ENCODE assay signal across 16 cellular contexts in genomic region chr14:74834682-74835392, GRCh38. TPM values are rescaled to one million over a fixed set of nuclear protein-coding genes. Genes with fewer than 3 reads are reported as not detected.
DNase-seq lines count a peak whose midpoint lies in the region; ATAC-seq, FAIRE-seq and TF ChIP-seq lines count a peak whose summit lies in the region.
"Had no signal": no experiment of that assay in that cellular context is flagged by ENCODE, and none has a peak within 500 bp of the region (broad histone marks: within the 10 kb centered on the region; RNA-seq: fewer than 3 reads in every experiment).

No MANE protein-coding gene starts in this region.

- TF ChIP-seq CTCF in Panc1 (IDR thresholded peaks at IDR 0.05) (no peak), endothelial cell of umbilical vein (IDR thresholded peaks at IDR 0.05; ENCODE audit: extremely low read depth in 1 of 2, insufficient read depth in 1 of 2, low read depth in 1 of 2, low read length in 2 of 2) (no peak), pancreas (IDR thresholded peaks at IDR 0.05) (no peak)

- no peak overlapping the region for H3K4me3 Mint-ChIP-seq in T-helper 2 cell treated with Interferon-gamma antibody and Interleukin-4, amounts not matched to agents 5 μg/mL and 100 μg/mL, for 36 hours

- peaks cover 5% of the 10 kb centered on the region; the same call in 1 of the 2 replicates for H3K36me3 ChIP-seq in Panc1 (ENCODE audit: control insufficient read depth, insufficient read depth, low read length)
- H3K36me3 ChIP-seq in endothelial cell of umbilical vein (ENCODE audit: control insufficient read depth in 2 of 2, extremely low read depth in 1 of 2, insufficient read depth in 2 of 2, low read length in 2 of 2): peaks cover 8 to 17% of the 10 kb centered on the region in 2 experiments
- H3K36me3 ChIP-seq in pancreas: peaks cover 0 to 23% (median 2%) of the 10 kb centered on the region in 3 donors

- H3K27ac Mint-ChIP-seq in T-helper 2 cell treated with Interferon-gamma antibody and Interleukin-4, amounts not matched to agents 5 μg/mL and 100 μg/mL, for 36 hours: peak overlapping the region; percentile 53

- intact Hi-C loops in Panc1 (cut with micrococcal nuclease; ENCODE audit: unreplicated experiment) (no loop called here), endothelial cell of umbilical vein (cut with micrococcal nuclease) (no loop called here), pancreas (cut with DNase I) (no loop called here)

- H3K36me3 Mint-ChIP-seq in T-helper 2 cell treated with Interferon-gamma antibody and Interleukin-4, amounts not matched to agents 5 μg/mL and 100 μg/mL, for 36 hours (ENCODE audit: low read depth): peaks cover 30% of the 10 kb centered on the region

- peaks cover 36% of the 10 kb centered on the region for H3K4me1 Mint-ChIP-seq in T-helper 2 cell treated with Interferon-gamma antibody and Interleukin-4, amounts not matched to agents 5 μg/mL and 100 μg/mL, for 36 hours (ENCODE audit: low read depth)

- H3K27ac ChIP-seq in Panc1 (ENCODE audit: low read length): no peak overlapping the region
- H3K27ac ChIP-seq in endothelial cell of umbilical vein (ENCODE audit: insufficient read depth, low read depth, low read length): peak overlapping the region; percentile 46
- H3K27ac ChIP-seq in pancreas: no peak overlapping the region

- BruUV-seq in Panc1 (replicated peaks; lab: Mats Ljungman, UMichigan) (TSS peak; percentile 14), endothelial cell of umbilical vein (replicated peaks; lab: Mats Ljungman, UMichigan) (no TSS peak)

- no peaks in the 10 kb centered on the region for H3K79me2 ChIP-seq in endothelial cell of umbilical vein (ENCODE audit: control insufficient read depth, insufficient read depth, low read length)

- H4K20me1 ChIP-seq in endothelial cell of umbilical vein (replicated peaks; ENCODE audit: control insufficient read depth, extremely low read depth, insufficient read depth, low read length): no peaks in the 10 kb centered on the region

- H3K9me3 Mint-ChIP-seq in T-helper 2 cell treated with Interferon-gamma antibody and Interleukin-4, amounts not matched to agents 5 μg/mL and 100 μg/mL, for 36 hours: no peaks in the 10 kb centered on the region

- no peak for TF ChIP-seq POLR2A in endothelial cell of umbilical vein (IDR thresholded peaks at IDR 0.05; ENCODE audit: low read depth, low read length)

- no peak overlapping the region for H2AFZ ChIP-seq in endothelial cell of umbilical vein (ENCODE audit: low read depth, low read length)

- dilution Hi-C loops in endothelial cell of umbilical vein (cut with MboI; ENCODE audit: extremely low pct_ligation_motif_present, low sequenced_read_pairs): no loop called here

- CTCF ChIA-PET in Panc1 (lab: Charles Lee) (no interaction called here), endothelial cell of umbilical vein (lab: Charles Lee) (interaction anchor here (1.0 to 1.5 kb wide), 3 partner anchors 26 to 226 kb away, joined by 3 to 7 read pairs (median 3); no protein-coding TSS in a partner anchor)

- no peaks in the 10 kb centered on the region for H3K27me3 Mint-ChIP-seq in T-helper 2 cell treated with Interferon-gamma antibody and Interleukin-4, amounts not matched to agents 5 μg/mL and 100 μg/mL, for 36 hours (ENCODE audit: low read depth)

- WGBS in pancreas, 2 donors: 71 to 82% methylated on average over 5 of the region's 5 CpGs

- FAIRE-seq in endothelial cell of umbilical vein (lab: Jason Lieb, UNC) (no peak), pancreas (lab: Jason Lieb, UNC) (no peak)

- H3K9me1 ChIP-seq in endothelial cell of umbilical vein (replicated peaks; ENCODE audit: control insufficient read depth, extremely low read depth, insufficient read depth, low read length): no peaks in the 10 kb centered on the region

- no peak for DNase-seq in T-helper 2 cell treated with Interferon-gamma antibody and Interleukin-4, amounts not matched to agents 5 μg/mL and 100 μg/mL, for 36 hours (ENCODE audit: low spot score)
- DNase-seq in T-helper 2 cell: no peak
- DNase-seq in Panc1 (ENCODE audit: low read depth, low spot score): no peak
- DNase-seq in endothelial cell of umbilical vein (ENCODE audit: low read depth, low spot score): peak; percentile 46
- no peak for DNase-seq in pancreas
- DNase-seq in GF-D8 (lab: John Stamatoyannopoulos, UW): no peak
- DNase-seq: 8988T; activated T-cell treated with anti-CD3 and anti-CD28 coated beads, Interleukin-2, amount 50 U/mL, for 1 hour; caudate nucleus; DMS 273 treated with DMSO at 0.1 percent for 48 hours; NCI-H345; thyroid gland had no signal

- in situ Hi-C loops in Panc1 (cut with HindIII; ENCODE audit: low pct_unique_long_range_greater_than_20kb, low sequenced_read_pairs): no loop called here

- H3K4me1 ChIP-seq in Panc1 (ENCODE audit: control insufficient read depth, insufficient read depth, low read length) (no peaks in the 10 kb centered on the region), endothelial cell of umbilical vein (ENCODE audit: control insufficient read depth, extremely low read depth, insufficient read depth, low read length) (peaks cover 11% of the 10 kb centered on the region), pancreas (peaks cover 0 to 5% (median 0%) of the 10 kb centered on the region in 3 donors)

- no peaks in the 10 kb centered on the region for H3K9me3 ChIP-seq in Panc1 (ENCODE audit: control insufficient read depth, insufficient read depth, low read depth, low read length)
- H3K9me3 ChIP-seq in endothelial cell of umbilical vein (replicated peaks; ENCODE audit: control insufficient read depth, insufficient read depth, low read length): no peaks in the 10 kb centered on the region
- no peaks in the 10 kb centered on the region for H3K9me3 ChIP-seq in pancreas
- H3K9me3 ChIP-seq: thyroid gland had no signal

- POLR2A ChIA-PET in Panc1 (lab: Charles Lee): no interaction called here
- POLR2A ChIA-PET in endothelial cell of umbilical vein (lab: Charles Lee): interaction anchor here (0.6 kb wide), 1 partner anchor 826 kb away, joined by 3 read pairs; the partner anchor contains the start of gene TTLL5

- H3K27me3 ChIP-seq in Panc1 (ENCODE audit: control insufficient read depth, insufficient read depth, low read length): no peaks in the 10 kb centered on the region
- H3K27me3 ChIP-seq in endothelial cell of umbilical vein (ENCODE audit: control insufficient read depth in 2 of 2, insufficient read depth in 2 of 2, low read length in 2 of 2): no peaks in the 10 kb centered on the region
- no peaks in the 10 kb centered on the region for H3K27me3 ChIP-seq in pancreas
- H3K27me3 ChIP-seq: thyroid gland had no signal

- H3K4me3 ChIP-seq in Panc1 (ENCODE audit: low read depth in 2 of 2, low read length in 2 of 2) (no peak overlapping the region), endothelial cell of umbilical vein (replicated peaks in 1 of 3; ENCODE audit: insufficient read depth in 1 of 3, low read depth in 1 of 3, low read length in 3 of 3) (no peak overlapping the region), pancreas (no peak overlapping the region)
- H3K4me3 ChIP-seq: thyroid gland had no signal

- H3K9ac ChIP-seq in endothelial cell of umbilical vein (replicated peaks; ENCODE audit: extremely low read depth, insufficient read depth, low read length): no peak overlapping the region

- H3K4me2 ChIP-seq in endothelial cell of umbilical vein (ENCODE audit: insufficient read depth, low read length): peak overlapping the region; percentile 58

- no peak for ATAC-seq in Panc1
- ATAC-seq in pancreas: peak in 3 of 4 donors; percentile 14 to 45 (median 31)
- no peak for ATAC-seq in GM18498 (IDR thresholded peaks at IDR 0.05; ENCODE audit: unreplicated experiment)
- no peak for ATAC-seq in GM18907 (IDR thresholded peaks at IDR 0.05; ENCODE audit: unreplicated experiment)
- ATAC-seq: esophagus mucosa had no signal

TF ChIP-seq in endothelial cell of umbilical vein, 7 proteins besides CTCF, POLR2A, EP300 and RAD21 (continues in another document):
- no peak for TF ChIP-seq GATA2 (IDR thresholded peaks at IDR 0.05; ENCODE audit: insufficient read depth, insufficient read length, low read depth, low read length)
- TF ChIP-seq EZH2 (IDR thresholded peaks at IDR 0.05; ENCODE audit: borderline replicate concordance, low read depth, low read length, severe bottlenecking): no peak
- no peak for TF ChIP-seq JUN (IDR thresholded peaks at IDR 0.05; ENCODE audit: borderline replicate concordance, insufficient read depth, insufficient read length, low read depth)
- TF ChIP-seq FOS (IDR thresholded peaks at IDR 0.05; ENCODE audit: borderline replicate concordance, insufficient read depth, low read length): no peak
- no peak for TF ChIP-seq POLR2AphosphoS5 (IDR thresholded peaks at IDR 0.05; ENCODE audit: insufficient read depth, low read depth, low read length)
- TF ChIP-seq, protein P1, sequence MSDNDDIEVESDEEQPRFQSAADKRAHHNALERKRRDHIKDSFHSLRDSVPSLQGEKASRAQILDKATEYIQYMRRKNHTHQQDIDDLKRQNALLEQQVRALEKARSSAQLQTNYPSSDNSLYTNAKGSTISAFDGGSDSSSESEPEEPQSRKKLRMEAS (IDR thresholded peaks at IDR 0.05; ENCODE audit: insufficient read depth, insufficient read length): no peak

RNA-seq across cellular contexts. Expression of gene PROX2, which starts 41.1 kb away (rescaled TPM):
- total RNA-seq in Panc1 (2021; ENCODE audit: unreplicated experiment) (not detected), endothelial cell of umbilical vein (not detected in 2 replicates), pancreas (not detected)
- polyA plus RNA-seq in Panc1 (2012; ENCODE audit: insufficient read length): 0.11 TPM
- polyA plus RNA-seq in endothelial cell of umbilical vein (0.01 TPM in 1 of 2 replicates, not detected in the other), pancreas (not detected)
- not detected in 2 replicates for polyA plus RNA-seq in endothelial cell of umbilical vein (2011; cell fraction: cytosol; rRNA removed)
- not detected in 2 replicates for polyA plus RNA-seq in endothelial cell of umbilical vein (2011; cell fraction: nucleus; rRNA removed)
- polyA plus RNA-seq in endothelial cell of umbilical vein (2012): 0.15 and 0.23 TPM in 2 replicates
- polyA minus RNA-seq in endothelial cell of umbilical vein: 0.15 TPM in 1 of 2 replicates, not detected in the other
- polyA minus RNA-seq in endothelial cell of umbilical vein (2011; cell fraction: cytosol; rRNA and poly(A)+ RNA removed): not detected
- not detected in 2 replicates for polyA minus RNA-seq in endothelial cell of umbilical vein (2011; cell fraction: nucleus; rRNA and poly(A)+ RNA removed)
- total RNA-seq: esophagus mucosa, RPMI7951, thyroid gland had no signal

RNA-seq across cellular contexts. Expression of gene DLST, which starts 46.9 kb away (rescaled TPM):
- total RNA-seq in Panc1 (2021; ENCODE audit: unreplicated experiment): 68.8 TPM
- polyA plus RNA-seq in Panc1 (2012; ENCODE audit: insufficient read length): 56.7 TPM
- total RNA-seq in endothelial cell of umbilical vein: 105 and 110 TPM in 2 replicates
- 91.0 and 98.4 TPM in 2 replicates for polyA plus RNA-seq in endothelial cell of umbilical vein
- 133 and 137 TPM in 2 replicates for polyA plus RNA-seq in endothelial cell of umbilical vein (2011; cell fraction: cytosol; rRNA removed)
- polyA plus RNA-seq in endothelial cell of umbilical vein (2011; cell fraction: nucleus; rRNA removed): 153 and 154 TPM in 2 replicates
- polyA plus RNA-seq in endothelial cell of umbilical vein (2012): 72.0 and 81.6 TPM in 2 replicates
- 130 and 139 TPM in 2 replicates for polyA minus RNA-seq in endothelial cell of umbilical vein
- polyA minus RNA-seq in endothelial cell of umbilical vein (2011; cell fraction: cytosol; rRNA and poly(A)+ RNA removed): 38.6 TPM
- 50.8 and 69.2 TPM in 2 replicates for polyA minus RNA-seq in endothelial cell of umbilical vein (2011; cell fraction: nucleus; rRNA and poly(A)+ RNA removed)
- 10 to 100 TPM; 33.5 to 46.0 (median 39.3) TPM for total RNA-seq in pancreas
- polyA plus RNA-seq in pancreas: 10 to 100 TPM; 22.8 to 40.4 TPM

Comparison
In these comparisons a context has a peak if more than half of its experiments do, and no peak if none do; other contexts are left out.
1. ATAC-seq: peak in pancreas (3 of 4); none in Panc1 (single experiment), GM18498 (single experiment) and GM18907 (single experiment).